In the genomic region with DNA sequence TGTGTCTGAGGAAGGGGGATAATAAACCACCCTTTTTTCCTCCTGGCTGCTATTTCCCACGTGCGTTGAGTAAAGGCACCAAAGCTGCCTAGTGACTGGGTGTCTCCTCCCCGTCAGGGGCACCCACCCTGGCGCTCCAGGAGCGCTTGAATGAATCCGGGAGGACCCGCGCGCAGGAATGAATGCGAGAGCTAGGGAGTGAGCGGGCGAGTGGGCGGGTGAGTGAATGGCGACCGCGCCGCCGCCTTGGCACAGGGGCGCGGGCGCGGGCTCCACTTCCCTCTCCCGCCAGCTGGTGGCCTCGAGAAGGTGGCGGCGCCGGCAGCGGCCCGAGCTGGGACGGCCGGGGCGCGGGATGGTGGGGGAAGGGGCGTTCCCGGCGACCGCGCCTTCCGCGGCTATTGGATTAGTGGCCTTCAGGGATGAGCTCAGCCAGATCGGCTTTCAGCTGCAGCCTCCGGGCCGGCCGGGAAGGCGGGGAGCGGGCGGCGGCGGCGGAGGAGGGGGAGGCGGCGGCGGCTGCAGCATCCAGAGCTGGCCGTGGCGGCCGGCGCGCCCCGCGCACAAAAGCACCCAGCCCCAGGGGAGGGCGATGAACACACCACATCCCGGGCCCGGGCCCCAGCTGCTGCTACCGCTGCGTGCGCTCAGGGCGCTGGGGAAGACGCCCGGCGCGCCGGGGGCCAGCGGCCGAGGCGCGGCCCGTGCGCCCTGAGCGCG, we compare ENCODE assay signal across 8 cellular contexts. TPM values are rescaled to one million over a fixed set of nuclear protein-coding genes. Genes with fewer than 3 reads are reported as not detected.
A peak's percentile ranks its signal among the peaks of the same experiment; 100 is the strongest.
DNase-seq lines count a peak whose midpoint lies in the region; ATAC-seq and FAIRE-seq lines count a peak whose summit lies in the region.

A gene (plus strand): TSS at position 435 of the 720 bp plus-strand sequence. CDS start 14,758 bp downstream, outside the sequence.

- FAIRE-seq in urothelium cell line (lab: Jason Lieb, UNC): no peak

- H3K36me3 ChIP-seq in SJCRH30: peaks cover 9% of the 10 kb centered on the region; the same call in 1 of the 2 replicates
- no peaks in the 10 kb centered on the region for H3K36me3 ChIP-seq in mesodermal cell (ENCODE audit: control insufficient read depth, insufficient read depth, low read length)

- no peak for ATAC-seq in HG03135 (IDR thresholded peaks at IDR 0.05; ENCODE audit: unreplicated experiment)

- no peaks in the 10 kb centered on the region for H3K9me3 ChIP-seq in SJCRH30 (replicated peaks)
- no peaks in the 10 kb centered on the region for H3K9me3 ChIP-seq in mesodermal cell (ENCODE audit: control insufficient read depth, low read length)

- DNase-seq in COR-L47 (lab: John Stamatoyannopoulos, UW) (peak; percentile 67), HuH-7.5 (ENCODE audit: low spot score) (peak; percentile 77), SJCRH30 (peak; percentile 92 to 95), ecto neural progenitor cell (ENCODE audit: low spot score) (peak; percentile 97), urothelium cell line (ENCODE audit: low spot score) (peak; percentile 84), NAMALWA (ENCODE audit: low spot score) (no peak)

- 0 to 1% methylated on average over 36 to 45 of the region's 80 CpGs for WGBS in mesodermal cell (ENCODE audit: insufficient coverage in 2 of 2), 2 experiments

- H3K4me1 ChIP-seq in SJCRH30 (peaks cover 20% of the 10 kb centered on the region), mesodermal cell (ENCODE audit: control insufficient read depth, insufficient read depth, low read length, poor library complexity, severe bottlenecking) (no peaks in the 10 kb centered on the region)

- H3K27ac ChIP-seq in SJCRH30: peak within 1 kb of the TSS; percentile 84
- H3K27ac ChIP-seq in mesodermal cell (ENCODE audit: low read depth, low read length, severe bottlenecking): peak within 1 kb of the TSS; percentile 69

- no peaks in the 10 kb centered on the region for H3K27me3 ChIP-seq in SJCRH30

- peak within 1 kb of the TSS; percentile 90 for H3K4me3 ChIP-seq in SJCRH30
- H3K4me3 ChIP-seq in mesodermal cell (ENCODE audit: extremely low read depth, insufficient read depth, low read length, poor library complexity, severe bottlenecking): peak within 1 kb of the TSS; percentile 58

RNA-seq across cellular contexts. Expression of the gene that starts here (rescaled TPM):
- total RNA-seq in SJCRH30 (2014; rRNA removed; shearing (Covaris generic)): 101 and 106 TPM in 2 replicates
- polyA plus RNA-seq in mesodermal cell (2013, experiment 1 of 2): 18.6 TPM
- 18.7 TPM for polyA plus RNA-seq in mesodermal cell (2013, experiment 2 of 2)
